24 cellular contexts compared by ENCODE assay signal in genomic region chr3:156131241-156131640, GRCh38. TPM values are rescaled to one million over a fixed set of nuclear protein-coding genes. Genes with fewer than 3 reads are reported as not detected.
"Had no signal": no experiment of that assay in that cellular context is flagged by ENCODE, and none has a peak within 500 bp of the region (broad histone marks: within the 10 kb centered on the region; RNA-seq: fewer than 3 reads in every experiment).

No MANE protein-coding gene starts in this region.

- H3K4me1 ChIP-seq: adrenal gland, breast epithelium had no signal

- H3K27me3 ChIP-seq: adrenal gland, breast epithelium had no signal

- H3K4me3 ChIP-seq: adrenal gland, breast epithelium had no signal

- H3K27ac Mint-ChIP-seq: activated CD8-positive, alpha-beta T cell treated with anti-CD3 and anti-CD28 coated beads, Interleukin-2, amount 10 ng/mL, durations not matched to agents 7 days and 5 days; activated naive CD8-positive, alpha-beta T cell treated with anti-CD3 and anti-CD28 coated beads, Interleukin-2, amount 10 ng/mL, durations not matched to agents 7 days and 5 days; T-helper 17 cell; WTC11 had no signal

- DNase-seq: activated CD4-positive, alpha-beta T cell treated with anti-CD3 and anti-CD28 coated beads for 48 hours; activated CD4-positive, alpha-beta T cell treated with anti-CD3 and anti-CD28 coated beads, Interleukin-2, amount 50 U/mL, for 4 hours; activated CD4-positive, CD25-positive, alpha-beta regulatory T cell treated with anti-CD3 and anti-CD28 coated beads, Interleukin-2, amount 50 U/mL, for 72 hours; activated CD8-positive, alpha-beta memory T cell treated with anti-CD3 and anti-CD28 coated beads, Interleukin-2, amount 50 U/mL, for 48 hours; activated CD8-positive, alpha-beta T cell treated with anti-CD3 and anti-CD28 coated beads, Interleukin-2, amount 10 ng/mL, durations not matched to agents 7 days and 5 days; activated naive CD4-positive, alpha-beta T cell treated with anti-CD3 and anti-CD28 coated beads, Interleukin-2, amount 50 U/mL, for 16 hours; activated naive CD8-positive, alpha-beta T cell treated with anti-CD3 and anti-CD28 coated beads, Interleukin-2, amount 10 ng/mL, durations not matched to agents 7 days and 5 days; activated T-cell treated with anti-CD3 and anti-CD28 coated beads, Interleukin-2, amount 50 U/mL, for 1 hour; adrenal gland; anterior cingulate cortex; MM.1S; NCI-H1105; NCI-H1436; NCI-H1694 treated with DMSO at 0.1 percent for 48 hours; NCI-H2029 treated with DMSO at 0.1 percent for 48 hours; NCI-H345; NCI-H510A; PC-3; SIG-M5; T-helper 17 cell; T-helper 9 cell had no signal

- H3K4me3 Mint-ChIP-seq: activated CD8-positive, alpha-beta T cell treated with anti-CD3 and anti-CD28 coated beads, Interleukin-2, amount 10 ng/mL, durations not matched to agents 7 days and 5 days; activated naive CD8-positive, alpha-beta T cell treated with anti-CD3 and anti-CD28 coated beads, Interleukin-2, amount 10 ng/mL, durations not matched to agents 7 days and 5 days; T-helper 17 cell; WTC11 had no signal

- H3K36me3 Mint-ChIP-seq: activated naive CD8-positive, alpha-beta T cell treated with anti-CD3 and anti-CD28 coated beads, Interleukin-2, amount 10 ng/mL, durations not matched to agents 7 days and 5 days; WTC11 had no signal

- ATAC-seq: activated CD8-positive, alpha-beta T cell treated with anti-CD3 and anti-CD28 coated beads, Interleukin-2, amount 10 ng/mL, durations not matched to agents 7 days and 5 days; PC-3; T-helper 17 cell; WTC11 had no signal

- H3K36me3 ChIP-seq: adrenal gland, breast epithelium had no signal

- H3K4me2 ChIP-seq: KMS-11 had no signal

- H3K4me1 Mint-ChIP-seq: activated naive CD8-positive, alpha-beta T cell treated with anti-CD3 and anti-CD28 coated beads, Interleukin-2, amount 10 ng/mL, durations not matched to agents 7 days and 5 days; WTC11 had no signal

- H3K9me3 Mint-ChIP-seq: activated naive CD8-positive, alpha-beta T cell treated with anti-CD3 and anti-CD28 coated beads, Interleukin-2, amount 10 ng/mL, durations not matched to agents 7 days and 5 days; WTC11 had no signal

- H3K27ac ChIP-seq: adrenal gland, KMS-11 had no signal

RNA-seq across cellular contexts. Expression of gene KCNAB1, which starts 10.9 kb away (rescaled TPM):
- total RNA-seq: PC-3 had no signal
